Comparison of ENCODE assay signal across 8 cellular contexts in genomic region chr13:27006519-27007161, GRCh38.
A peak's percentile ranks its signal among the peaks of the same experiment; 100 is the strongest.
DNase-seq lines count a peak whose midpoint lies in the region; ATAC-seq, FAIRE-seq and TF ChIP-seq lines count a peak whose summit lies in the region.

No MANE protein-coding gene starts in this region.

- H3K27me3 ChIP-seq in endothelial cell of umbilical vein (ENCODE audit: control insufficient read depth in 2 of 2, insufficient read depth in 2 of 2, low read length in 2 of 2) (peaks cover 22 to 37% of the 10 kb centered on the region in 2 experiments), MM.1S (replicated peaks; ENCODE audit: insufficient read depth, low read length) (no peaks in the 10 kb centered on the region)

- no peaks in the 10 kb centered on the region for H3K9me2 ChIP-seq in MM.1S (replicated peaks; ENCODE audit: insufficient read depth, low read length)

- no peaks in the 10 kb centered on the region for H4K20me1 ChIP-seq in endothelial cell of umbilical vein (replicated peaks; ENCODE audit: control insufficient read depth, extremely low read depth, insufficient read depth, low read length)
- H4K20me1 ChIP-seq in MM.1S (ENCODE audit: insufficient read depth, low read length): no peaks in the 10 kb centered on the region

- no TSS peak for BruUV-seq in endothelial cell of umbilical vein (replicated peaks; lab: Mats Ljungman, UMichigan)

- H3K79me2 ChIP-seq in endothelial cell of umbilical vein (ENCODE audit: control insufficient read depth, insufficient read depth, low read length) (no peaks in the 10 kb centered on the region), MM.1S (ENCODE audit: low read length) (no peaks in the 10 kb centered on the region)

- H3K9me1 ChIP-seq in endothelial cell of umbilical vein (replicated peaks; ENCODE audit: control insufficient read depth, extremely low read depth, insufficient read depth, low read length): no peaks in the 10 kb centered on the region

- TF ChIP-seq CTCF in endothelial cell of umbilical vein (IDR thresholded peaks at IDR 0.05; ENCODE audit: extremely low read depth in 1 of 2, insufficient read depth in 1 of 2, low read depth in 1 of 2, low read length in 2 of 2) (no peak), mucosa of descending colon (IDR thresholded peaks at IDR 0.05) (no peak), MM.1S (IDR thresholded peaks at IDR 0.05; ENCODE audit: low read length) (no peak)

- CTCF ChIA-PET in endothelial cell of umbilical vein (lab: Charles Lee): interaction anchor here (1.1 to 1.6 kb wide), 10 partner anchors 10 to 820 kb away, joined by 3 to 5 read pairs (median 4); no protein-coding TSS in a partner anchor

- no peak overlapping the region for H3K27ac ChIP-seq in endothelial cell of umbilical vein (ENCODE audit: insufficient read depth, low read depth, low read length)
- no peak overlapping the region for H3K27ac ChIP-seq in urinary bladder (ENCODE audit: low read depth)
- H3K27ac ChIP-seq in MM.1S (ENCODE audit: low read length): no peak overlapping the region

- H3K4me1 ChIP-seq in endothelial cell of umbilical vein (ENCODE audit: control insufficient read depth, extremely low read depth, insufficient read depth, low read length) (no peaks in the 10 kb centered on the region), mucosa of descending colon (ENCODE audit: low read depth) (peaks cover 9% of the 10 kb centered on the region), urinary bladder (ENCODE audit: insufficient read depth) (no peaks in the 10 kb centered on the region), MM.1S (ENCODE audit: low read length) (no peaks in the 10 kb centered on the region)

- H3K36me3 ChIP-seq in endothelial cell of umbilical vein (ENCODE audit: control insufficient read depth in 2 of 2, extremely low read depth in 1 of 2, insufficient read depth in 2 of 2, low read length in 2 of 2) (no peaks in the 10 kb centered on the region), mucosa of descending colon (ENCODE audit: low read depth) (no peaks in the 10 kb centered on the region), urinary bladder (ENCODE audit: insufficient read depth) (no peaks in the 10 kb centered on the region), MM.1S (replicated peaks; ENCODE audit: insufficient read depth, low read length) (no peaks in the 10 kb centered on the region)

- H3K4me3 ChIP-seq in GM08714 (ENCODE audit: low read length) (peak overlapping the region; percentile 12; the same call in 1 of the 2 replicates), endothelial cell of umbilical vein (replicated peaks in 1 of 3; ENCODE audit: insufficient read depth in 1 of 3, low read depth in 1 of 3, low read length in 3 of 3) (peak overlapping the region in 2 of 3 experiments; percentile 2 to 27), mucosa of descending colon (no peak overlapping the region), urinary bladder (ENCODE audit: low read depth, low read length) (peak overlapping the region; percentile 5), MM.1S (ENCODE audit: low read length) (no peak overlapping the region)

- FAIRE-seq in endothelial cell of umbilical vein (lab: Jason Lieb, UNC): no peak

- H3K9ac ChIP-seq in endothelial cell of umbilical vein (replicated peaks; ENCODE audit: extremely low read depth, insufficient read depth, low read length) (no peak overlapping the region), MM.1S (ENCODE audit: low read length) (no peak overlapping the region)

- H3K9me3 ChIP-seq in endothelial cell of umbilical vein (replicated peaks; ENCODE audit: control insufficient read depth, insufficient read depth, low read length) (no peaks in the 10 kb centered on the region), mucosa of descending colon (no peaks in the 10 kb centered on the region), MM.1S (replicated peaks; ENCODE audit: insufficient read depth, low read length) (no peaks in the 10 kb centered on the region)

- H3K4me2 ChIP-seq in endothelial cell of umbilical vein (ENCODE audit: insufficient read depth, low read length) (no peak overlapping the region), MM.1S (ENCODE audit: low read depth, low read length) (no peak overlapping the region)

- intact Hi-C loops in endothelial cell of umbilical vein (cut with micrococcal nuclease) (no loop called here), mucosa of descending colon (cut with DNase I, micrococcal nuclease) (no loop called here)

- H2AFZ ChIP-seq in endothelial cell of umbilical vein (ENCODE audit: low read depth, low read length) (peak overlapping the region; percentile 68), MM.1S (ENCODE audit: low read length) (no peak overlapping the region)

- peak; percentile 91 for ATAC-seq in mucosa of descending colon
- no peak for ATAC-seq in GM19023 (IDR thresholded peaks at IDR 0.05; ENCODE audit: unreplicated experiment)
- no peak for ATAC-seq in GM18519 (IDR thresholded peaks at IDR 0.05; ENCODE audit: low FRiP score, unreplicated experiment)

- no peak for TF ChIP-seq POLR2A in endothelial cell of umbilical vein (IDR thresholded peaks at IDR 0.05; ENCODE audit: low read depth, low read length)

- dilution Hi-C loops in endothelial cell of umbilical vein (cut with MboI; ENCODE audit: extremely low pct_ligation_motif_present, low sequenced_read_pairs): no loop called here

- DNase-seq in NCI-H524 (lab: John Stamatoyannopoulos, UW) (peak; percentile 94 to 97), endothelial cell of umbilical vein (ENCODE audit: low read depth, low spot score) (no peak), mucosa of descending colon (peak; percentile 66 to 69 (median 68)), MM.1S (no peak)

- 10% methylated on average over 29 of the region's 29 CpGs for WGBS in urinary bladder

- H3F3A ChIP-seq in MM.1S (ENCODE audit: insufficient read depth, low read length): no peaks in the 10 kb centered on the region

- POLR2A ChIA-PET in endothelial cell of umbilical vein (lab: Charles Lee): interaction anchor here (0.5 kb wide), 1 partner anchor 820 kb away, joined by 3 read pairs; no protein-coding TSS in a partner anchor

TF ChIP-seq in endothelial cell of umbilical vein, 7 proteins besides CTCF, POLR2A, EP300 and RAD21:
- TF ChIP-seq MAX (IDR thresholded peaks at IDR 0.05; ENCODE audit: insufficient read depth, insufficient read length) (no peak), EZH2 (IDR thresholded peaks at IDR 0.05; ENCODE audit: borderline replicate concordance, low read depth, low read length, severe bottlenecking) (peak; percentile 64), GATA2 (IDR thresholded peaks at IDR 0.05; ENCODE audit: insufficient read depth, insufficient read length, low read depth, low read length) (no peak)

Comparison
In these comparisons a context has a peak if more than half of its experiments do, and no peak if none do; other contexts are left out.
1. H3K4me3 ChIP-seq: peak in GM08714 (single experiment), endothelial cell of umbilical vein (2 of 3) and urinary bladder (single experiment); none in mucosa of descending colon (single experiment) and MM.1S (single experiment).
2. DNase-seq: peak in NCI-H524 (2 of 2) and mucosa of descending colon (3 of 3); none in endothelial cell of umbilical vein (single experiment) and MM.1S (single experiment).